1 cellular context compared by ENCODE assay signal in genomic region chr13:99626461-99627082, GRCh38.
TF ChIP-seq lines count a peak whose summit lies in the region.

No MANE protein-coding gene starts in this region.

TF ChIP-seq in endothelial cell of umbilical vein, 7 proteins besides CTCF, POLR2A, EP300 and RAD21:
- TF ChIP-seq MAX (IDR thresholded peaks at IDR 0.05; ENCODE audit: insufficient read depth, insufficient read length) (no peak), FOS (IDR thresholded peaks at IDR 0.05; ENCODE audit: borderline replicate concordance, insufficient read depth, low read length) (peak; percentile 15), EZH2 (IDR thresholded peaks at IDR 0.05; ENCODE audit: borderline replicate concordance, low read depth, low read length, severe bottlenecking) (no peak), GATA2 (IDR thresholded peaks at IDR 0.05; ENCODE audit: insufficient read depth, insufficient read length, low read depth, low read length) (no peak), POLR2AphosphoS5 (IDR thresholded peaks at IDR 0.05; ENCODE audit: insufficient read depth, low read depth, low read length) (no peak), JUN (IDR thresholded peaks at IDR 0.05; ENCODE audit: borderline replicate concordance, insufficient read depth, insufficient read length, low read depth) (no peak), MYC (IDR thresholded peaks at IDR 0.05; ENCODE audit: low read depth, low read length) (no peak)
